In the genomic region with DNA sequence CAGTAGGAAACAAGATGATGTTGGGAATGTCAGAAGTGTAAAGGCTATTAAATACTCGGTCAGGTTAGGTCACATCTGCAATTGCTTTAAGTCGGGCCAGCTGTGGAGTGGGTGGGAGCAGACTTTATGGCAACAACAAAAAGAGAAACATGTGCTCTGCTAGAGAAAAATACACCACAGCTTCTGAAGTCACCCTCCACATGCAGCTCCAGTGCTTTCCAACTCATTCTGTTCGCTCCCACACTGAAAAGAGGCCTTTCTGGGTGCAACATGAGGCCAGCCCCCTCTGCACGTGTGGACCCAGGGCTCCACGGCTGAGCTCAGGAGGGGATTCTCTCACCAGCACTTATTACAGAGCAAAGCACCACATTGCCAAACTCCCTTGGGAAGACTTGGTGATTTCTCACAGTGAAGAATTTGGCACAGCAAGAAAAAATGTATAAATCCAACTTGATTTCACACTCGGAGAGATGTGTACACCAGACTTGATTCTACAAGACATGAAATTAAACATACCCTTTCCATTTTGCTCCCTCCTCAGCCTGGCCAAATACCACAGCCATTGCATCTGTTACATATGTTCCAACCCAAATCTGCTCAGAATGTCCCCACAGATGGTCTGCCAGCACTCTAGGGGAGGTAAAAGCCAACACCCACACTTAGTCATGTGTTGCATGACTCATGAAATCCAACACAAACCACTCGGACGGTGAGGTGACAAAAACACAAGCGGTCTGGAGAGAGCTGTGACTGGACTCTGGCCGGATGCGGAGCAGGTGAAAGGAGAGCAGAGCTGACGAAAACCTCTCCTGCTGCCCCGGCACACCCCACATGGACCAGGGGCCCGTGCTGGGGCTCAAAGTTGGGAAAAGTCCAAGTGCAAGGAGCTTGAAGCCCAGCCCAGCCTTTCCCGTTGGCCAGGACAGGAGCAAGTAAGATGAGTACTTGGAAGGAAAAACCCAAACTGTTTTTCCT, we compare ENCODE assay signal across 1 cellular context.
TF ChIP-seq lines count a peak whose summit lies in the region.

No MANE protein-coding gene starts in this region.

TF ChIP-seq in K562, 482 proteins besides CTCF, POLR2A, EP300 and RAD21 (continued from another document and continues in another):
- TF ChIP-seq, protein P1, sequence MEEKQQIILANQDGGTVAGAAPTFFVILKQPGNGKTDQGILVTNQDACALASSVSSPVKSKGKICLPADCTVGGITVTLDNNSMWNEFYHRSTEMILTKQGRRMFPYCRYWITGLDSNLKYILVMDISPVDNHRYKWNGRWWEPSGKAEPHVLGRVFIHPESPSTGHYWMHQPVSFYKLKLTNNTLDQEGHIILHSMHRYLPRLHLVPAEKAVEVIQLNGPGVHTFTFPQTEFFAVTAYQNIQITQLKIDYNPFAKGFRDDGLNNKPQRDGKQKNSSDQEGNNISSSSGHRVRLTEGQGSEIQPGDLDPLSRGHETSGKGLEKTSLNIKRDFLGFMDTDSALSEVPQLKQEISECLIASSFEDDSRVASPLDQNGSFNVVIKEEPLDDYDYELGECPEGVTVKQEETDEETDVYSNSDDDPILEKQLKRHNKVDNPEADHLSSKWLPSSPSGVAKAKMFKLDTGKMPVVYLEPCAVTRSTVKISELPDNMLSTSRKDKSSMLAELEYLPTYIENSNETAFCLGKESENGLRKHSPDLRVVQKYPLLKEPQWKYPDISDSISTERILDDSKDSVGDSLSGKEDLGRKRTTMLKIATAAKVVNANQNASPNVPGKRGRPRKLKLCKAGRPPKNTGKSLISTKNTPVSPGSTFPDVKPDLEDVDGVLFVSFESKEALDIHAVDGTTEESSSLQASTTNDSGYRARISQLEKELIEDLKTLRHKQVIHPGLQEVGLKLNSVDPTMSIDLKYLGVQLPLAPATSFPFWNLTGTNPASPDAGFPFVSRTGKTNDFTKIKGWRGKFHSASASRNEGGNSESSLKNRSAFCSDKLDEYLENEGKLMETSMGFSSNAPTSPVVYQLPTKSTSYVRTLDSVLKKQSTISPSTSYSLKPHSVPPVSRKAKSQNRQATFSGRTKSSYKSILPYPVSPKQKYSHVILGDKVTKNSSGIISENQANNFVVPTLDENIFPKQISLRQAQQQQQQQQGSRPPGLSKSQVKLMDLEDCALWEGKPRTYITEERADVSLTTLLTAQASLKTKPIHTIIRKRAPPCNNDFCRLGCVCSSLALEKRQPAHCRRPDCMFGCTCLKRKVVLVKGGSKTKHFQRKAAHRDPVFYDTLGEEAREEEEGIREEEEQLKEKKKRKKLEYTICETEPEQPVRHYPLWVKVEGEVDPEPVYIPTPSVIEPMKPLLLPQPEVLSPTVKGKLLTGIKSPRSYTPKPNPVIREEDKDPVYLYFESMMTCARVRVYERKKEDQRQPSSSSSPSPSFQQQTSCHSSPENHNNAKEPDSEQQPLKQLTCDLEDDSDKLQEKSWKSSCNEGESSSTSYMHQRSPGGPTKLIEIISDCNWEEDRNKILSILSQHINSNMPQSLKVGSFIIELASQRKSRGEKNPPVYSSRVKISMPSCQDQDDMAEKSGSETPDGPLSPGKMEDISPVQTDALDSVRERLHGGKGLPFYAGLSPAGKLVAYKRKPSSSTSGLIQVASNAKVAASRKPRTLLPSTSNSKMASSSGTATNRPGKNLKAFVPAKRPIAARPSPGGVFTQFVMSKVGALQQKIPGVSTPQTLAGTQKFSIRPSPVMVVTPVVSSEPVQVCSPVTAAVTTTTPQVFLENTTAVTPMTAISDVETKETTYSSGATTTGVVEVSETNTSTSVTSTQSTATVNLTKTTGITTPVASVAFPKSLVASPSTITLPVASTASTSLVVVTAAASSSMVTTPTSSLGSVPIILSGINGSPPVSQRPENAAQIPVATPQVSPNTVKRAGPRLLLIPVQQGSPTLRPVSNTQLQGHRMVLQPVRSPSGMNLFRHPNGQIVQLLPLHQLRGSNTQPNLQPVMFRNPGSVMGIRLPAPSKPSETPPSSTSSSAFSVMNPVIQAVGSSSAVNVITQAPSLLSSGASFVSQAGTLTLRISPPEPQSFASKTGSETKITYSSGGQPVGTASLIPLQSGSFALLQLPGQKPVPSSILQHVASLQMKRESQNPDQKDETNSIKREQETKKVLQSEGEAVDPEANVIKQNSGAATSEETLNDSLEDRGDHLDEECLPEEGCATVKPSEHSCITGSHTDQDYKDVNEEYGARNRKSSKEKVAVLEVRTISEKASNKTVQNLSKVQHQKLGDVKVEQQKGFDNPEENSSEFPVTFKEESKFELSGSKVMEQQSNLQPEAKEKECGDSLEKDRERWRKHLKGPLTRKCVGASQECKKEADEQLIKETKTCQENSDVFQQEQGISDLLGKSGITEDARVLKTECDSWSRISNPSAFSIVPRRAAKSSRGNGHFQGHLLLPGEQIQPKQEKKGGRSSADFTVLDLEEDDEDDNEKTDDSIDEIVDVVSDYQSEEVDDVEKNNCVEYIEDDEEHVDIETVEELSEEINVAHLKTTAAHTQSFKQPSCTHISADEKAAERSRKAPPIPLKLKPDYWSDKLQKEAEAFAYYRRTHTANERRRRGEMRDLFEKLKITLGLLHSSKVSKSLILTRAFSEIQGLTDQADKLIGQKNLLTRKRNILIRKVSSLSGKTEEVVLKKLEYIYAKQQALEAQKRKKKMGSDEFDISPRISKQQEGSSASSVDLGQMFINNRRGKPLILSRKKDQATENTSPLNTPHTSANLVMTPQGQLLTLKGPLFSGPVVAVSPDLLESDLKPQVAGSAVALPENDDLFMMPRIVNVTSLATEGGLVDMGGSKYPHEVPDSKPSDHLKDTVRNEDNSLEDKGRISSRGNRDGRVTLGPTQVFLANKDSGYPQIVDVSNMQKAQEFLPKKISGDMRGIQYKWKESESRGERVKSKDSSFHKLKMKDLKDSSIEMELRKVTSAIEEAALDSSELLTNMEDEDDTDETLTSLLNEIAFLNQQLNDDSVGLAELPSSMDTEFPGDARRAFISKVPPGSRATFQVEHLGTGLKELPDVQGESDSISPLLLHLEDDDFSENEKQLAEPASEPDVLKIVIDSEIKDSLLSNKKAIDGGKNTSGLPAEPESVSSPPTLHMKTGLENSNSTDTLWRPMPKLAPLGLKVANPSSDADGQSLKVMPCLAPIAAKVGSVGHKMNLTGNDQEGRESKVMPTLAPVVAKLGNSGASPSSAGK (IDR thresholded peaks at IDR 0.05) = peak; percentile 56
- TF ChIP-seq, protein P2, sequence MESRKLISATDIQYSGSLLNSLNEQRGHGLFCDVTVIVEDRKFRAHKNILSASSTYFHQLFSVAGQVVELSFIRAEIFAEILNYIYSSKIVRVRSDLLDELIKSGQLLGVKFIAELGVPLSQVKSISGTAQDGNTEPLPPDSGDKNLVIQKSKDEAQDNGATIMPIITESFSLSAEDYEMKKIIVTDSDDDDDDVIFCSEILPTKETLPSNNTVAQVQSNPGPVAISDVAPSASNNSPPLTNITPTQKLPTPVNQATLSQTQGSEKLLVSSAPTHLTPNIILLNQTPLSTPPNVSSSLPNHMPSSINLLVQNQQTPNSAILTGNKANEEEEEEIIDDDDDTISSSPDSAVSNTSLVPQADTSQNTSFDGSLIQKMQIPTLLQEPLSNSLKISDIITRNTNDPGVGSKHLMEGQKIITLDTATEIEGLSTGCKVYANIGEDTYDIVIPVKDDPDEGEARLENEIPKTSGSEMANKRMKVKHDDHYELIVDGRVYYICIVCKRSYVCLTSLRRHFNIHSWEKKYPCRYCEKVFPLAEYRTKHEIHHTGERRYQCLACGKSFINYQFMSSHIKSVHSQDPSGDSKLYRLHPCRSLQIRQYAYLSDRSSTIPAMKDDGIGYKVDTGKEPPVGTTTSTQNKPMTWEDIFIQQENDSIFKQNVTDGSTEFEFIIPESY (CRISPR knock-in tag; IDR thresholded peaks at IDR 0.05) = no peak
- TF ChIP-seq DACH1 (IDR thresholded peaks at IDR 0.05; ENCODE audit: partially characterized antibody) (no peak), ZNF217 (CRISPR knock-in tag; IDR thresholded peaks at IDR 0.05) (no peak), TAF1 (IDR thresholded peaks at IDR 0.05; ENCODE audit: control insufficient read depth, extremely low read depth, insufficient read depth, low read length, severe bottlenecking) (peak; percentile 25), CBFB (CRISPR knock-in tag; IDR thresholded peaks at IDR 0.05) (no peak), ZNF121 (CRISPR knock-in tag; conservative IDR thresholded peaks at IDR 0.05) (no peak), BMI1 (IDR thresholded peaks at IDR 0.05; ENCODE audit: low read length) (no peak), DMBX1 (CRISPR knock-in tag; IDR thresholded peaks at IDR 0.05; ENCODE audit: borderline replicate concordance) (no peak), SMAD4 (CRISPR knock-in tag; conservative IDR thresholded peaks at IDR 0.05) (peak; percentile 50; the same call in 1 of the 2 replicates), CHCHD3 (CRISPR knock-in tag; IDR thresholded peaks at IDR 0.05) (no peak), ZNF583 (CRISPR knock-in tag; IDR thresholded peaks at IDR 0.05) (no peak), CHD1 (IDR thresholded peaks at IDR 0.05; ENCODE audit: low read length) (no peak), HDGF (IDR thresholded peaks at IDR 0.05) (no peak), TAF9B (IDR thresholded peaks at IDR 0.05; ENCODE audit: partially characterized antibody) (peak; percentile 62), HMGN3 (IDR thresholded peaks at IDR 0.05; ENCODE audit: borderline replicate concordance, extremely low read depth, insufficient read length, low read depth, low read length) (no peak), NR2C2 (CRISPR knock-in tag; IDR thresholded peaks at IDR 0.05) (no peak), NR2C2 (tag; IDR thresholded peaks at IDR 0.05) (peak; percentile 31; the same call in 1 of the 2 replicates), PHB (CRISPR knock-in tag; IDR thresholded peaks at IDR 0.05) (no peak), PHTF2 (CRISPR knock-in tag; IDR thresholded peaks at IDR 0.05) (no peak), TCF3 (CRISPR knock-in tag; IDR thresholded peaks at IDR 0.05) (peak; percentile 38), SAFB (IDR thresholded peaks at IDR 0.05; ENCODE audit: borderline replicate concordance, low read depth, low read length) (no peak), TARDBP (IDR thresholded peaks at IDR 0.05) (no peak), ETV1 (tag; conservative IDR thresholded peaks at IDR 0.05; ENCODE audit: low read depth) (peak; percentile 57; the same call in 1 of the 2 replicates)
- TF ChIP-seq, protein P3, sequence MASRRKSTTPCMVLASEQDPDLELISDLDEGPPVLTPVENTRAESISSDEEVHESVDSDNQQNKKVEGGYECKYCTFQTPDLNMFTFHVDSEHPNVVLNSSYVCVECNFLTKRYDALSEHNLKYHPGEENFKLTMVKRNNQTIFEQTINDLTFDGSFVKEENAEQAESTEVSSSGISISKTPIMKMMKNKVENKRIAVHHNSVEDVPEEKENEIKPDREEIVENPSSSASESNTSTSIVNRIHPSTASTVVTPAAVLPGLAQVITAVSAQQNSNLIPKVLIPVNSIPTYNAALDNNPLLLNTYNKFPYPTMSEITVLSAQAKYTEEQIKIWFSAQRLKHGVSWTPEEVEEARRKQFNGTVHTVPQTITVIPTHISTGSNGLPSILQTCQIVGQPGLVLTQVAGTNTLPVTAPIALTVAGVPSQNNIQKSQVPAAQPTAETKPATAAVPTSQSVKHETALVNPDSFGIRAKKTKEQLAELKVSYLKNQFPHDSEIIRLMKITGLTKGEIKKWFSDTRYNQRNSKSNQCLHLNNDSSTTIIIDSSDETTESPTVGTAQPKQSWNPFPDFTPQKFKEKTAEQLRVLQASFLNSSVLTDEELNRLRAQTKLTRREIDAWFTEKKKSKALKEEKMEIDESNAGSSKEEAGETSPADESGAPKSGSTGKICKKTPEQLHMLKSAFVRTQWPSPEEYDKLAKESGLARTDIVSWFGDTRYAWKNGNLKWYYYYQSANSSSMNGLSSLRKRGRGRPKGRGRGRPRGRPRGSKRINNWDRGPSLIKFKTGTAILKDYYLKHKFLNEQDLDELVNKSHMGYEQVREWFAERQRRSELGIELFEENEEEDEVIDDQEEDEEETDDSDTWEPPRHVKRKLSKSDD (conservative IDR thresholded peaks at IDR 0.05; ENCODE audit: low read length) = no peak
- TF ChIP-seq, protein P4, sequence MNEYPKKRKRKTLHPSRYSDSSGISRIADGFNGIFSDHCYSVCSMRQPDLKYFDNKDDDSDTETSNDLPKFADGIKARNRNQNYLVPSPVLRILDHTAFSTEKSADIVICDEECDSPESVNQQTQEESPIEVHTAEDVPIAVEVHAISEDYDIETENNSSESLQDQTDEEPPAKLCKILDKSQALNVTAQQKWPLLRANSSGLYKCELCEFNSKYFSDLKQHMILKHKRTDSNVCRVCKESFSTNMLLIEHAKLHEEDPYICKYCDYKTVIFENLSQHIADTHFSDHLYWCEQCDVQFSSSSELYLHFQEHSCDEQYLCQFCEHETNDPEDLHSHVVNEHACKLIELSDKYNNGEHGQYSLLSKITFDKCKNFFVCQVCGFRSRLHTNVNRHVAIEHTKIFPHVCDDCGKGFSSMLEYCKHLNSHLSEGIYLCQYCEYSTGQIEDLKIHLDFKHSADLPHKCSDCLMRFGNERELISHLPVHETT (CRISPR knock-in tag; conservative IDR thresholded peaks at IDR 0.05 in 1 of 2, IDR thresholded peaks at IDR 0.05 in 1 of 2) = no peak
- TF ChIP-seq, protein P5, sequence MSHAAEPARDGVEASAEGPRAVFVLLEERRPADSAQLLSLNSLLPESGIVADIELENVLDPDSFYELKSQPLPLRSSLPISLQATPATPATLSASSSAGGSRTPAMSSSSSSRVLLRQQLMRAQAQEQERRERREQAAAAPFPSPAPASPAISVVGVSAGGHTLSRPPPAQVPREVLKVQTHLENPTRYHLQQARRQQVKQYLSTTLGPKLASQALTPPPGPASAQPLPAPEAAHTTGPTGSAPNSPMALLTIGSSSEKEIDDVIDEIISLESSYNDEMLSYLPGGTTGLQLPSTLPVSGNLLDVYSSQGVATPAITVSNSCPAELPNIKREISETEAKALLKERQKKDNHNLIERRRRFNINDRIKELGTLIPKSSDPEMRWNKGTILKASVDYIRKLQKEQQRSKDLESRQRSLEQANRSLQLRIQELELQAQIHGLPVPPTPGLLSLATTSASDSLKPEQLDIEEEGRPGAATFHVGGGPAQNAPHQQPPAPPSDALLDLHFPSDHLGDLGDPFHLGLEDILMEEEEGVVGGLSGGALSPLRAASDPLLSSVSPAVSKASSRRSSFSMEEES (CRISPR knock-in tag; IDR thresholded peaks at IDR 0.05) = no peak
- TF ChIP-seq, protein P6, sequence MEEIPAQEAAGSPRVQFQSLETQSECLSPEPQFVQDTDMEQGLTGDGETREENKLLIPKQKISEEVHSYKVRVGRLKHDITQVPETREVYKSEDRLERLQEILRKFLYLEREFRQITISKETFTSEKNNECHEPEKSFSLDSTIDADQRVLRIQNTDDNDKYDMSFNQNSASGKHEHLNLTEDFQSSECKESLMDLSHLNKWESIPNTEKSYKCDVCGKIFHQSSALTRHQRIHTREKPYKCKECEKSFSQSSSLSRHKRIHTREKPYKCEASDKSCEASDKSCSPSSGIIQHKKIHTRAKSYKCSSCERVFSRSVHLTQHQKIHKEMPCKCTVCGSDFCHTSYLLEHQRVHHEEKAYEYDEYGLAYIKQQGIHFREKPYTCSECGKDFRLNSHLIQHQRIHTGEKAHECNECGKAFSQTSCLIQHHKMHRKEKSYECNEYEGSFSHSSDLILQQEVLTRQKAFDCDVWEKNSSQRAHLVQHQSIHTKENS (CRISPR knock-in tag; IDR thresholded peaks at IDR 0.05) = no peak
- TF ChIP-seq, protein P7, sequence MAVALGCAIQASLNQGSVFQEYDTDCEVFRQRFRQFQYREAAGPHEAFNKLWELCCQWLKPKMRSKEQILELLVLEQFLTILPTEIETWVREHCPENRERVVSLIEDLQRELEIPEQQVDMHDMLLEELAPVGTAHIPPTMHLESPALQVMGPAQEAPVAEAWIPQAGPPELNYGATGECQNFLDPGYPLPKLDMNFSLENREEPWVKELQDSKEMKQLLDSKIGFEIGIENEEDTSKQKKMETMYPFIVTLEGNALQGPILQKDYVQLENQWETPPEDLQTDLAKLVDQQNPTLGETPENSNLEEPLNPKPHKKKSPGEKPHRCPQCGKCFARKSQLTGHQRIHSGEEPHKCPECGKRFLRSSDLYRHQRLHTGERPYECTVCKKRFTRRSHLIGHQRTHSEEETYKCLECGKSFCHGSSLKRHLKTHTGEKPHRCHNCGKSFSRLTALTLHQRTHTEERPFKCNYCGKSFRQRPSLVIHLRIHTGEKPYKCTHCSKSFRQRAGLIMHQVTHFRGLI (CRISPR knock-in tag; IDR thresholded peaks at IDR 0.05) = no peak
- TF ChIP-seq, protein P8, sequence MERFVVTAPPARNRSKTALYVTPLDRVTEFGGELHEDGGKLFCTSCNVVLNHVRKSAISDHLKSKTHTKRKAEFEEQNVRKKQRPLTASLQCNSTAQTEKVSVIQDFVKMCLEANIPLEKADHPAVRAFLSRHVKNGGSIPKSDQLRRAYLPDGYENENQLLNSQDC (CRISPR knock-in tag; IDR thresholded peaks at IDR 0.05) = no peak
